ENCODE assay signal across 1 cellular context in genomic region chr6:112882381-112882780, GRCh38.
A peak's percentile ranks its signal among the peaks of the same experiment; 100 is the strongest.
TF ChIP-seq lines count a peak whose summit lies in the region.

No MANE protein-coding gene starts in this region.

TF ChIP-seq in K562, 482 proteins besides CTCF, POLR2A, EP300 and RAD21:
- TF ChIP-seq CEBPG (CRISPR knock-in tag; IDR thresholded peaks at IDR 0.05) (no peak), CEBPG (tag; conservative IDR thresholded peaks at IDR 0.05 in 1 of 2, IDR thresholded peaks at IDR 0.05 in 1 of 2) (peak in 1 of 2 experiments; percentile 49; a peak in 1 of 4 replicates), ZKSCAN1 (IDR thresholded peaks at IDR 0.05; ENCODE audit: low read depth, low read length) (no peak)
